ENCODE assay signal across 10 cellular contexts in genomic region chr9:7011395-7012067, GRCh38.
DNase-seq lines count a peak whose midpoint lies in the region; ATAC-seq and TF ChIP-seq lines count a peak whose summit lies in the region.
"Had no signal": no experiment of that assay in that cellular context is flagged by ENCODE, and none has a peak within 500 bp of the region (broad histone marks: within the 10 kb centered on the region; RNA-seq: fewer than 3 reads in every experiment).

No MANE protein-coding gene starts in this region.

- CTCF ChIA-PET in activated naive CD4-positive, alpha-beta T cell treated with anti-CD3 and anti-CD28 coated beads, Interleukin-2, amount 10 ng/mL, durations not matched to agents 7 days and 5 days (lab: Charles Lee): interaction anchor here (1.8 kb wide), 1 partner anchor 9 kb away, joined by 5 read pairs; no protein-coding TSS in a partner anchor
- CTCF ChIA-PET in activated naive CD4-positive, alpha-beta T cell treated with anti-CD3 and anti-CD28 coated beads for 36 hours (lab: Charles Lee): interaction anchor here (0.7 kb wide), 2 partner anchors 295 to 357 kb away, joined by 3 to 4 read pairs; no protein-coding TSS in a partner anchor
- CTCF ChIA-PET in WTC11 (lab: Charles Lee): no interaction called here

- peaks cover 20% of the 10 kb centered on the region for H3K4me1 Mint-ChIP-seq in activated naive CD4-positive, alpha-beta T cell treated with anti-CD3 and anti-CD28 coated beads, Interleukin-2, amount 10 ng/mL, durations not matched to agents 7 days and 5 days
- H3K4me1 Mint-ChIP-seq in activated naive CD4-positive, alpha-beta T cell treated with anti-CD3 and anti-CD28 coated beads for 36 hours (ENCODE audit: low read depth): peaks cover 2% of the 10 kb centered on the region
- H3K4me1 Mint-ChIP-seq in WTC11 (peaks cover 13% of the 10 kb centered on the region), progenitor cell of endocrine pancreas (ENCODE audit: low read depth) (peaks cover 4% of the 10 kb centered on the region)
- H3K4me1 Mint-ChIP-seq in stimulated activated naive B cell treated with anti-CD40 and anti-IgM and Interleukin-4, amounts not matched to agents 10 μg/mL and 1 μg/mL and 100 μg/mL, for 72 hours: peaks cover 7 to 10% of the 10 kb centered on the region in 2 donors

- peaks cover 2% of the 10 kb centered on the region for H3K9me3 Mint-ChIP-seq in activated naive CD4-positive, alpha-beta T cell treated with anti-CD3 and anti-CD28 coated beads, Interleukin-2, amount 10 ng/mL, durations not matched to agents 7 days and 5 days
- no peaks in the 10 kb centered on the region for H3K9me3 Mint-ChIP-seq in activated naive CD4-positive, alpha-beta T cell treated with anti-CD3 and anti-CD28 coated beads for 36 hours
- H3K9me3 Mint-ChIP-seq in WTC11 (no peaks in the 10 kb centered on the region), progenitor cell of endocrine pancreas (ENCODE audit: low read depth) (no peaks in the 10 kb centered on the region)
- H3K9me3 Mint-ChIP-seq in stimulated activated naive B cell treated with anti-CD40 and anti-IgM and Interleukin-4, amounts not matched to agents 10 μg/mL and 1 μg/mL and 100 μg/mL, for 72 hours: peaks cover 0 to 2% of the 10 kb centered on the region in 2 donors

- POLR2A ChIA-PET in WTC11 (lab: Charles Lee): no interaction called here

- H3K27me3 Mint-ChIP-seq in activated naive CD4-positive, alpha-beta T cell treated with anti-CD3 and anti-CD28 coated beads, Interleukin-2, amount 10 ng/mL, durations not matched to agents 7 days and 5 days: no peaks in the 10 kb centered on the region
- H3K27me3 Mint-ChIP-seq in activated naive CD4-positive, alpha-beta T cell treated with anti-CD3 and anti-CD28 coated beads for 36 hours (ENCODE audit: low read depth): no peaks in the 10 kb centered on the region
- H3K27me3 Mint-ChIP-seq in WTC11 (ENCODE audit: low read depth): no peaks in the 10 kb centered on the region
- no peaks in the 10 kb centered on the region for H3K27me3 Mint-ChIP-seq in stimulated activated naive B cell treated with anti-CD40 and anti-IgM and Interleukin-4, amounts not matched to agents 10 μg/mL and 1 μg/mL and 100 μg/mL, for 72 hours
- H3K27me3 Mint-ChIP-seq in progenitor cell of endocrine pancreas: no peaks in the 10 kb centered on the region

- peak overlapping the region; percentile 68 for H3K27ac Mint-ChIP-seq in activated naive CD4-positive, alpha-beta T cell treated with anti-CD3 and anti-CD28 coated beads, Interleukin-2, amount 10 ng/mL, durations not matched to agents 7 days and 5 days
- no peak overlapping the region for H3K27ac Mint-ChIP-seq in activated naive CD4-positive, alpha-beta T cell treated with anti-CD3 and anti-CD28 coated beads for 36 hours
- H3K27ac Mint-ChIP-seq in WTC11 (peak overlapping the region; percentile 67), progenitor cell of endocrine pancreas (no peak overlapping the region)
- peak overlapping the region; percentile 73 for H3K27ac Mint-ChIP-seq in stimulated activated naive B cell treated with anti-CD40 and anti-IgM and Interleukin-4, amounts not matched to agents 10 μg/mL and 1 μg/mL and 100 μg/mL, for 72 hours

- peaks cover 61% of the 10 kb centered on the region for H3K36me3 Mint-ChIP-seq in activated naive CD4-positive, alpha-beta T cell treated with anti-CD3 and anti-CD28 coated beads, Interleukin-2, amount 10 ng/mL, durations not matched to agents 7 days and 5 days
- H3K36me3 Mint-ChIP-seq in activated naive CD4-positive, alpha-beta T cell treated with anti-CD3 and anti-CD28 coated beads for 36 hours (ENCODE audit: low read depth): peaks cover 45% of the 10 kb centered on the region
- H3K36me3 Mint-ChIP-seq in WTC11: peaks cover 37% of the 10 kb centered on the region
- peaks cover 39 to 55% of the 10 kb centered on the region in 2 donors for H3K36me3 Mint-ChIP-seq in stimulated activated naive B cell treated with anti-CD40 and anti-IgM and Interleukin-4, amounts not matched to agents 10 μg/mL and 1 μg/mL and 100 μg/mL, for 72 hours
- H3K36me3 Mint-ChIP-seq in progenitor cell of endocrine pancreas (ENCODE audit: insufficient read depth): peaks cover 16% of the 10 kb centered on the region

- DNase-seq in activated naive CD4-positive, alpha-beta T cell treated with anti-CD3 and anti-CD28 coated beads, Interleukin-2, amount 10 ng/mL, durations not matched to agents 7 days and 5 days: peak; percentile 50
- no peak for DNase-seq in activated naive CD4-positive, alpha-beta T cell treated with anti-CD3 and anti-CD28 coated beads for 36 hours
- DNase-seq in WTC11 (ENCODE audit: low spot score): no peak
- DNase-seq in stimulated activated naive B cell treated with anti-CD40 and anti-IgM and Interleukin-4, amounts not matched to agents 10 μg/mL and 1 μg/mL and 100 μg/mL, for 72 hours: no peak
- no peak for DNase-seq in progenitor cell of endocrine pancreas (ENCODE audit: low spot score, unreplicated experiment)
- no peak for DNase-seq in HUDEP-2 (lab: John Stamatoyannopoulos, UW; ENCODE audit: unreplicated experiment in 76 of 76)
- DNase-seq: activated CD4-positive, CD25-positive, alpha-beta regulatory T cell; NCI-H1694 had no signal

- intact Hi-C loops in activated naive CD4-positive, alpha-beta T cell treated with anti-CD3 and anti-CD28 coated beads for 36 hours (cut with micrococcal nuclease): no loop called here

- TF ChIP-seq CTCF in WTC11 (IDR thresholded peaks at IDR 0.05) (no peak), progenitor cell of endocrine pancreas (IDR thresholded peaks at IDR 0.05; ENCODE audit: unreplicated experiment) (no peak)

- ATAC-seq in HG03457 (IDR thresholded peaks at IDR 0.05; ENCODE audit: unreplicated experiment) (peak; percentile 79), WTC11 (peak; percentile 30), GM21381 (IDR thresholded peaks at IDR 0.05; ENCODE audit: unreplicated experiment) (no peak)
- peak; percentile 84 to 88 for ATAC-seq in stimulated activated naive B cell treated with anti-CD40 and anti-IgM and Interleukin-4, amounts not matched to agents 10 μg/mL and 1 μg/mL and 100 μg/mL, for 72 hours (replicated peaks)

- no peak overlapping the region for H3K4me3 Mint-ChIP-seq in activated naive CD4-positive, alpha-beta T cell treated with anti-CD3 and anti-CD28 coated beads, Interleukin-2, amount 10 ng/mL, durations not matched to agents 7 days and 5 days
- no peak overlapping the region for H3K4me3 Mint-ChIP-seq in activated naive CD4-positive, alpha-beta T cell treated with anti-CD3 and anti-CD28 coated beads for 36 hours
- no peak overlapping the region for H3K4me3 Mint-ChIP-seq in WTC11
- H3K4me3 Mint-ChIP-seq in stimulated activated naive B cell treated with anti-CD40 and anti-IgM and Interleukin-4, amounts not matched to agents 10 μg/mL and 1 μg/mL and 100 μg/mL, for 72 hours: no peak overlapping the region
- no peak overlapping the region for H3K4me3 Mint-ChIP-seq in progenitor cell of endocrine pancreas (ENCODE audit: low read depth)

TF ChIP-seq in WTC11, 78 proteins besides CTCF, POLR2A, EP300 and RAD21:
- no peak for TF ChIP-seq NFATC4 (CRISPR knock-in tag; IDR thresholded peaks at IDR 0.05)

Comparison
In these comparisons a context has a peak if more than half of its experiments do, and no peak if none do; other contexts are left out.
1. H3K27ac Mint-ChIP-seq: peak in activated naive CD4-positive, alpha-beta T cell treated with anti-CD3 and anti-CD28 coated beads, Interleukin-2, amount 10 ng/mL, durations not matched to agents 7 days and 5 days (single experiment), WTC11 (single experiment) and stimulated activated naive B cell treated with anti-CD40 and anti-IgM and Interleukin-4, amounts not matched to agents 10 μg/mL and 1 μg/mL and 100 μg/mL, for 72 hours (single experiment); none in activated naive CD4-positive, alpha-beta T cell treated with anti-CD3 and anti-CD28 coated beads for 36 hours (single experiment) and progenitor cell of endocrine pancreas (single experiment).